ENCODE assay signal across 8 cellular contexts in genomic region chr7:48154792-48155413, GRCh38. TPM values are rescaled to one million over a fixed set of nuclear protein-coding genes. Genes with fewer than 3 reads are reported as not detected.
DNase-seq lines count a peak whose midpoint lies in the region; ATAC-seq, FAIRE-seq and TF ChIP-seq lines count a peak whose summit lies in the region.

No MANE protein-coding gene starts in this region.

- peaks cover 19% of the 10 kb centered on the region for H3K27me3 ChIP-seq in left ventricle myocardium inferior (ENCODE audit: low read depth)
- H3K27me3 ChIP-seq in right atrium auricular region = no peaks in the 10 kb centered on the region
- H3K27me3 ChIP-seq in pancreas = no peaks in the 10 kb centered on the region

- TF ChIP-seq CTCF in left ventricle myocardium inferior (IDR thresholded peaks at IDR 0.05; ENCODE audit: borderline replicate concordance) (peak; percentile 44), right atrium auricular region (IDR thresholded peaks at IDR 0.05) (peak in 1 of 2 donors; percentile 17), pancreas (IDR thresholded peaks at IDR 0.05) (peak; percentile 5 to 63 (median 54))

- H3K9me3 ChIP-seq in left ventricle myocardium inferior (replicated peaks) (peaks cover 7% of the 10 kb centered on the region), right atrium auricular region (no peaks in the 10 kb centered on the region), pancreas (no peaks in the 10 kb centered on the region)

- ATAC-seq in HG02884 (IDR thresholded peaks at IDR 0.05; ENCODE audit: unreplicated experiment) (peak; percentile 73), SK-N-SH treated with all-trans-retinoic acid at 6 μM for 48 hours (peak; percentile 98), pancreas (peak; percentile 77 to 94 (median 91)), HG03571 (IDR thresholded peaks at IDR 0.05; ENCODE audit: unreplicated experiment) (no peak)

- no peak overlapping the region for H3K4me3 ChIP-seq in left ventricle myocardium inferior
- no peak overlapping the region for H3K4me3 ChIP-seq in right atrium auricular region
- H3K4me3 ChIP-seq in pancreas = no peak overlapping the region

- no peak for DNase-seq in left ventricle myocardium inferior
- DNase-seq in right atrium auricular region (ENCODE audit: low spot score) = no peak
- peak; percentile 3 for DNase-seq in effector CD4-positive, alpha-beta T cell
- DNase-seq in pancreas = peak in 4 of 6 donors; percentile 24 to 51 (median 28)
- no peak for DNase-seq in NCI-H510A (lab: John Stamatoyannopoulos, UW)

- WGBS in pancreas, 2 donors = 51 to 58% methylated on average over 8 of the region's 8 CpGs

- no peaks in the 10 kb centered on the region for H3K36me3 ChIP-seq in left ventricle myocardium inferior
- H3K36me3 ChIP-seq in right atrium auricular region = no peaks in the 10 kb centered on the region
- no peaks in the 10 kb centered on the region for H3K36me3 ChIP-seq in pancreas

- H3K27ac ChIP-seq in left ventricle myocardium inferior (replicated peaks) (no peak overlapping the region), right atrium auricular region (no peak overlapping the region), pancreas (no peak overlapping the region)

- intact Hi-C loops in left ventricle myocardium inferior (cut with micrococcal nuclease) = no loop called here
- intact Hi-C loops in pancreas (cut with DNase I) = no loop called here

- FAIRE-seq in pancreas (lab: Jason Lieb, UNC) = no peak

- H3K4me1 ChIP-seq in left ventricle myocardium inferior = no peaks in the 10 kb centered on the region
- no peaks in the 10 kb centered on the region for H3K4me1 ChIP-seq in right atrium auricular region
- peaks cover 0 to 3% (median 0%) of the 10 kb centered on the region in 3 donors for H3K4me1 ChIP-seq in pancreas

TF ChIP-seq in SK-N-SH treated with all-trans-retinoic acid at 6 μM for 48 hours, 23 proteins besides CTCF, POLR2A, EP300 and RAD21:
- no peak for TF ChIP-seq CREB5 (CRISPR knock-in tag; IDR thresholded peaks at IDR 0.05; ENCODE audit: low read depth)
- TF ChIP-seq CSDC2 (CRISPR knock-in tag; IDR thresholded peaks at IDR 0.05) = no peak
- TF ChIP-seq TCF4 (CRISPR knock-in tag; IDR thresholded peaks at IDR 0.05; ENCODE audit: borderline replicate concordance) = no peak
- TF ChIP-seq ZFP30 (CRISPR knock-in tag; IDR thresholded peaks at IDR 0.05) = no peak

RNA-seq across cellular contexts. Expression of gene ABCA13, which starts 16.4 kb away (rescaled TPM):
- total RNA-seq in left ventricle myocardium inferior (not detected), right atrium auricular region (not detected), pancreas (1 to 10 TPM in 1 of 6 donors, under 1 TPM in 5; 0.05 to 1.5 (median 0.40) TPM)
- under 1 TPM; under 0.01 to 0.33 TPM for polyA plus RNA-seq in pancreas

Comparison
In these comparisons a context has a peak if more than half of its experiments do, and no peak if none do; other contexts are left out.
1. DNase-seq: peak in effector CD4-positive, alpha-beta T cell (single experiment) and pancreas (4 of 6); none in left ventricle myocardium inferior (single experiment), right atrium auricular region (single experiment) and NCI-H510A (single experiment).